ENCODE assay signal across 14 cellular contexts in genomic region chr6:30127238-30128093, GRCh38. TPM values are rescaled to one million over a fixed set of nuclear protein-coding genes. Genes with fewer than 3 reads are reported as not detected.
DNase-seq lines count a peak whose midpoint lies in the region; TF ChIP-seq lines count a peak whose summit lies in the region.
"Had no signal": no experiment of that assay in that cellular context is flagged by ENCODE, and none has a peak within 500 bp of the region (broad histone marks: within the 10 kb centered on the region; RNA-seq: fewer than 3 reads in every experiment).

No MANE protein-coding gene starts in this region.

- no peak overlapping the region for H3K9ac ChIP-seq in HUES6 (ENCODE audit: low read length)
- no peak overlapping the region for H3K9ac ChIP-seq in colonic mucosa (ENCODE audit: low read depth in 2 of 2, low read length in 2 of 2)

- CTCF ChIA-PET in A673 (lab: Charles Lee), result no interaction called here

- no peak for TF ChIP-seq CTCF in colonic mucosa (IDR thresholded peaks at IDR 0.05)
- no peak for TF ChIP-seq CTCF in retinal pigment epithelial cell (conservative IDR thresholded peaks at IDR 0.05; ENCODE audit: low read depth, low read length)
- TF ChIP-seq CTCF in A673 (conservative IDR thresholded peaks at IDR 0.05; ENCODE audit: low read depth, low read length), result no peak
- no peak for TF ChIP-seq CTCF in GM13977 (IDR thresholded peaks at IDR 0.05; ENCODE audit: extremely low read depth, insufficient read depth, missing control alignments)
- TF ChIP-seq CTCF in BE2C (IDR thresholded peaks at IDR 0.05; ENCODE audit: low read depth, low read length), result no peak

- BruUV-seq in A673 (replicated peaks; lab: Mats Ljungman, UMichigan), result no TSS peak

- intact Hi-C loops in colonic mucosa (cut with DNase I), result no loop called here
- intact Hi-C loops in A673 (cut with micrococcal nuclease; ENCODE audit: unreplicated experiment), result no loop called here

- H3K27ac ChIP-seq in HUES6 (ENCODE audit: low read depth, low read length) (no peak overlapping the region), colonic mucosa (no peak overlapping the region), A673 (ENCODE audit: low read depth, low read length, poor library complexity, severe bottlenecking) (no peak overlapping the region)

- in situ Hi-C loops in GM13977 (cut with MboI; ENCODE audit: low pct_unique_long_range_greater_than_20kb, low sequenced_read_pairs, unreplicated experiment), result no loop called here

- H3K4me3 ChIP-seq in HUES6 (ENCODE audit: low read depth, low read length), result peak overlapping the region; percentile 69
- H3K4me3 ChIP-seq in colonic mucosa, result no peak overlapping the region
- peak overlapping the region; percentile 4 for H3K4me3 ChIP-seq in retinal pigment epithelial cell (ENCODE audit: low read length)
- no peak overlapping the region for H3K4me3 ChIP-seq in A673 (ENCODE audit: low read depth, low read length, poor library complexity, severe bottlenecking)
- no peak overlapping the region for H3K4me3 ChIP-seq in BE2C (ENCODE audit: low read depth, low read length)

- H3K27me3 ChIP-seq in HUES6 (ENCODE audit: control insufficient read depth, insufficient read depth, low read length) (peaks cover 78% of the 10 kb centered on the region), colonic mucosa (no peaks in the 10 kb centered on the region), A673 (replicated peaks; ENCODE audit: insufficient read depth, low read depth, low read length, poor library complexity) (peaks cover 37% of the 10 kb centered on the region), BE2C (peaks cover 60% of the 10 kb centered on the region)

- DNase-seq in colonic mucosa (peak; percentile 19), islet precursor cell (peak; percentile 60), retinal pigment epithelial cell (ENCODE audit: low read depth) (no peak), A673 (ENCODE audit: low spot score) (no peak), foreskin melanocyte (no peak), GM13977 (ENCODE audit: low spot score) (no peak), BE2C (no peak)
- DNase-seq: activated CD4-positive, alpha-beta T cell treated with anti-CD3 and anti-CD28 coated beads for 1 hour; activated T-cell treated with anti-CD3 and anti-CD28 coated beads, Interleukin-2, amount 50 U/mL, for 48 hours; CD4-positive, alpha-beta T cell; erythroblast; NCI-H774; stimulated activated CD4-positive, alpha-beta T cell treated with anti-CD3 and anti-CD28 coated beads, Interleukin-4, amount 100 ng/mL, for 24 hours had no signal

- no peaks in the 10 kb centered on the region for H3K9me3 ChIP-seq in HUES6 (ENCODE audit: control insufficient read depth, insufficient read depth, low read depth, low read length)
- H3K9me3 ChIP-seq in colonic mucosa, result no peaks in the 10 kb centered on the region
- H3K9me3 ChIP-seq in A673 (ENCODE audit: low read depth, low read length, poor library complexity, severe bottlenecking), result no peaks in the 10 kb centered on the region
- no peaks in the 10 kb centered on the region for H3K9me3 ChIP-seq in BE2C

- POLR2A ChIA-PET in A673 (lab: Charles Lee; ENCODE audit: low non-redundant PET), result no interaction called here

- H3K4me1 ChIP-seq in HUES6 (ENCODE audit: control insufficient read depth, insufficient read depth, low read length) (no peaks in the 10 kb centered on the region), colonic mucosa (peaks cover 6% of the 10 kb centered on the region), A673 (ENCODE audit: insufficient read depth, low read length, poor library complexity, severe bottlenecking) (no peaks in the 10 kb centered on the region), BE2C (no peaks in the 10 kb centered on the region)

- no peaks in the 10 kb centered on the region for H3K36me3 ChIP-seq in HUES6 (ENCODE audit: control insufficient read depth, insufficient read depth, low read length)
- H3K36me3 ChIP-seq in colonic mucosa, result no peaks in the 10 kb centered on the region
- H3K36me3 ChIP-seq in A673 (ENCODE audit: insufficient read depth, low read length, poor library complexity, severe bottlenecking), result no peaks in the 10 kb centered on the region
- no peaks in the 10 kb centered on the region for H3K36me3 ChIP-seq in BE2C

RNA-seq across cellular contexts. Expression of gene TRIM40, which starts 8.5 kb away (rescaled TPM):
- total RNA-seq in colonic mucosa, result 10 to 100 TPM; 10.7 to 17.0 TPM
- not detected in 2 replicates for total RNA-seq in A673 (2021)
- polyA plus RNA-seq in BE2C (2012; ENCODE audit: insufficient read depth, insufficient read length, low read depth), result not detected
- total RNA-seq: CD4-positive, alpha-beta T cell had no signal

RNA-seq across cellular contexts. Expression of gene TRIM31, which starts 14.6 kb away (rescaled TPM):
- total RNA-seq in colonic mucosa (10 to 100 TPM; 44.4 to 51.2 TPM), A673 (2021) (not detected in 2 replicates)
- polyA plus RNA-seq in BE2C (2012; ENCODE audit: insufficient read depth, insufficient read length, low read depth), result not detected
- total RNA-seq: CD4-positive, alpha-beta T cell had no signal

RNA-seq across cellular contexts. Expression of gene TRIM10, which starts 33.5 kb away (rescaled TPM):
- total RNA-seq in colonic mucosa (1 to 10 TPM; 3.8 to 3.9 TPM), A673 (2021) (not detected in 2 replicates)
- polyA plus RNA-seq in BE2C (2012; ENCODE audit: insufficient read depth, insufficient read length, low read depth), result not detected
- total RNA-seq: CD4-positive, alpha-beta T cell had no signal

RNA-seq across cellular contexts. Expression of gene TRIM15, which starts 35.9 kb away (rescaled TPM):
- 10 to 100 TPM; 26.8 to 47.3 TPM for total RNA-seq in colonic mucosa
- total RNA-seq in A673 (2021), result not detected in 2 replicates
- not detected for polyA plus RNA-seq in BE2C (2012; ENCODE audit: insufficient read depth, insufficient read length, low read depth)
- total RNA-seq: CD4-positive, alpha-beta T cell had no signal

RNA-seq across cellular contexts. Expression of gene RNF39, which starts 51.9 kb away (rescaled TPM):
- total RNA-seq in colonic mucosa, result 1 to 10 TPM in 1 of 2 donors, under 1 TPM in 1; 0.93 to 1.6 TPM
- total RNA-seq in A673 (2021), result not detected in 2 replicates
- polyA plus RNA-seq in BE2C (2012; ENCODE audit: insufficient read depth, insufficient read length, low read depth), result 11.4 TPM
- total RNA-seq: CD4-positive, alpha-beta T cell had no signal

Comparison
In these comparisons a context has a peak if more than half of its experiments do, and no peak if none do; other contexts are left out.
1. H3K4me3 ChIP-seq: peak in HUES6 (single experiment) and retinal pigment epithelial cell (single experiment); none in colonic mucosa (single experiment), A673 (single experiment) and BE2C (single experiment).
2. DNase-seq: peak in colonic mucosa (single experiment) and islet precursor cell (single experiment); none in retinal pigment epithelial cell (single experiment), A673 (single experiment), foreskin melanocyte (single experiment), GM13977 (single experiment) and BE2C (single experiment).
3. RNA of gene TRIM40, which starts 8.5 kb away (total RNA-seq): 10.7 to 17.0 TPM in colonic mucosa; not detected in A673; every median in the first group is over 10 times any median in the second.
4. RNA of gene TRIM31, which starts 14.6 kb away (total RNA-seq): 44.4 to 51.2 TPM in colonic mucosa; not detected in A673; every median in the first group is over 10 times any median in the second.